Comparison of ENCODE assay signal across 3 cellular contexts in genomic region chr1:25795227-25795626, GRCh38.
TF ChIP-seq lines count a peak whose summit lies in the region.

No MANE protein-coding gene starts in this region.

TF ChIP-seq in SK-N-SH, 30 proteins besides CTCF, POLR2A, EP300 and RAD21:
- TF ChIP-seq RCOR1 (IDR thresholded peaks at IDR 0.05; ENCODE audit: low read length): peak; percentile 10; the same call in 1 of the 2 replicates
- no peak for TF ChIP-seq USF2 (IDR thresholded peaks at IDR 0.05; ENCODE audit: borderline replicate concordance, low read depth, low read length)

TF ChIP-seq in SK-N-SH treated with all-trans-retinoic acid at 6 μM for 48 hours, 23 proteins besides CTCF, POLR2A, EP300 and RAD21:
- no peak for TF ChIP-seq TSHZ2 (CRISPR knock-in tag; IDR thresholded peaks at IDR 0.05)
- TF ChIP-seq ARNTL (CRISPR knock-in tag; IDR thresholded peaks at IDR 0.05; ENCODE audit: borderline replicate concordance, low read depth): no peak
- TF ChIP-seq TOX (CRISPR knock-in tag; IDR thresholded peaks at IDR 0.05; ENCODE audit: borderline replicate concordance): no peak
- no peak for TF ChIP-seq ZNF8 (CRISPR knock-in tag; IDR thresholded peaks at IDR 0.05)
- TF ChIP-seq OSR1 (CRISPR knock-in tag; IDR thresholded peaks at IDR 0.05): no peak
- no peak for TF ChIP-seq ISL1 (CRISPR knock-in tag; IDR thresholded peaks at IDR 0.05)
- TF ChIP-seq TCF4 (CRISPR knock-in tag; IDR thresholded peaks at IDR 0.05; ENCODE audit: borderline replicate concordance): no peak
- TF ChIP-seq POU6F1 (CRISPR knock-in tag; IDR thresholded peaks at IDR 0.05; ENCODE audit: borderline replicate concordance, low read depth): no peak
- no peak for TF ChIP-seq ZFP30 (CRISPR knock-in tag; IDR thresholded peaks at IDR 0.05)
- TF ChIP-seq ESRRG (CRISPR knock-in tag; IDR thresholded peaks at IDR 0.05): no peak
TF ChIP-seq in SK-N-SH treated with all-trans-retinoic acid at 6 μM for 48 hours: peak in this region for 0.

TF ChIP-seq in IMR-90, 13 proteins besides CTCF, POLR2A, EP300 and RAD21:
- TF ChIP-seq CHD1 (IDR thresholded peaks at IDR 0.05; ENCODE audit: low read depth, low read length) (no peak), CEBPB (IDR thresholded peaks at IDR 0.05; ENCODE audit: low read depth, low read length) (no peak), MXI1 (IDR thresholded peaks at IDR 0.05; ENCODE audit: borderline replicate concordance, low read depth, low read length) (no peak), SMC3 (IDR thresholded peaks at IDR 0.05; ENCODE audit: low read depth, low read length) (no peak), BHLHE40 (IDR thresholded peaks at IDR 0.05; ENCODE audit: low read depth, low read length) (no peak), RCOR1 (IDR thresholded peaks at IDR 0.05; ENCODE audit: insufficient replicate concordance, low read length) (no peak), MAZ (IDR thresholded peaks at IDR 0.05; ENCODE audit: borderline replicate concordance, low read depth, low read length) (no peak), ELK1 (IDR thresholded peaks at IDR 0.05; ENCODE audit: borderline replicate concordance, low read depth, low read length) (no peak), FOS (IDR thresholded peaks at IDR 0.05; ENCODE audit: low read depth, low read length) (no peak), RFX5 (IDR thresholded peaks at IDR 0.05; ENCODE audit: low read depth, low read length) (no peak), NFE2L2 (IDR thresholded peaks at IDR 0.05; ENCODE audit: low read depth, low read length) (no peak), MAFK (IDR thresholded peaks at IDR 0.05; ENCODE audit: low read depth, low read length) (no peak), USF2 (IDR thresholded peaks at IDR 0.05; ENCODE audit: low read depth, low read length) (no peak)
